ENCODE assay signal across 21 cellular contexts in genomic region chr3:32575451-32575850, GRCh38. TPM values are rescaled to one million over a fixed set of nuclear protein-coding genes. Genes with fewer than 3 reads are reported as not detected.
DNase-seq lines count a peak whose midpoint lies in the region; TF ChIP-seq lines count a peak whose summit lies in the region.
"Had no signal": no experiment of that assay in that cellular context is flagged by ENCODE, and none has a peak within 500 bp of the region (broad histone marks: within the 10 kb centered on the region; RNA-seq: fewer than 3 reads in every experiment).

No MANE protein-coding gene starts in this region.

- H3K4me3 ChIP-seq in AG10803 (ENCODE audit: low read length) (no peak overlapping the region), Peyer's patch (no peak overlapping the region)
- H3K4me3 ChIP-seq: lower lobe of right lung, stomach had no signal

- no peak overlapping the region for H3K27ac ChIP-seq in Peyer's patch
- H3K27ac ChIP-seq: lower lobe of right lung, stomach, WERI-Rb-1 had no signal

- TF ChIP-seq CTCF in AG10803 (conservative IDR thresholded peaks at IDR 0.05; ENCODE audit: low read length) = no peak
- TF ChIP-seq CTCF in Peyer's patch (IDR thresholded peaks at IDR 0.05) = no peak

- in situ Hi-C loops in KBM-7 (cut with MboI; ENCODE audit: low pct_unique_long_range_greater_than_20kb, low sequenced_read_pairs) = no loop called here
- in situ Hi-C loops in G401 (cut with HindIII; ENCODE audit: low sequenced_read_pairs) = no loop called here

- H3K27me3 ChIP-seq in Peyer's patch = no peaks in the 10 kb centered on the region
- H3K27me3 ChIP-seq: stomach had no signal

- no peaks in the 10 kb centered on the region for H3K9me3 ChIP-seq in Peyer's patch
- H3K9me3 ChIP-seq: lower lobe of right lung, stomach had no signal

- no peaks in the 10 kb centered on the region for H3K36me3 ChIP-seq in Peyer's patch
- H3K36me3 ChIP-seq: lower lobe of right lung, stomach had no signal

- DNase-seq in AG10803 (ENCODE audit: low read depth) = peak; percentile 16
- DNase-seq in KBM-7 = peak; percentile 58
- DNase-seq in SKM-1 (lab: John Stamatoyannopoulos, UW; ENCODE audit: unreplicated experiment) = peak; percentile 19
- DNase-seq in fibroblast of peridontal ligament (ENCODE audit: extremely low read depth) = peak; percentile 61
- no peak for DNase-seq in Peyer's patch
- no peak for DNase-seq in NCI-H69 (lab: John Stamatoyannopoulos, UW)
- no peak for DNase-seq in epidermal melanocyte (ENCODE audit: insufficient read length, low spot score)
- DNase-seq in G401 (ENCODE audit: low spot score) = no peak
- DNase-seq: ACHN; activated CD8-positive, alpha-beta T cell treated with anti-CD3 and anti-CD28 coated beads, Interleukin-2, amount 10 ng/mL, durations not matched to agents 7 days and 5 days; activated T-cell treated with anti-CD3 and anti-CD28 coated beads, Interleukin-2, amount 50 U/mL, for 48 hours; CD8-positive, alpha-beta memory T cell; DMS79 treated with DMSO at 0.1 percent for 48 hours; head of caudate nucleus; lower lobe of right lung; NCI-H1092; NCI-H526 treated with DMSO at 0.1 percent for 48 hours; stimulated activated CD4-positive, alpha-beta T cell treated with anti-CD3 and anti-CD28 coated beads, Interleukin-2, amount 100 ng/mL, for 24 hours; stomach; T-helper 1 cell; WERI-Rb-1 had no signal

- no peak for TF ChIP-seq POLR2A in Peyer's patch (IDR thresholded peaks at IDR 0.05)

- H3K4me1 ChIP-seq in Peyer's patch = peaks cover 0 to 13% (median 2%) of the 10 kb centered on the region in 4 donors

RNA-seq across cellular contexts. Expression of gene DYNC1LI1, which starts 4.8 kb away (rescaled TPM):
- 10 to 100 TPM; 15.3 to 26.4 (median 19.4) TPM for total RNA-seq in Peyer's patch
- total RNA-seq in G401 (2014; rRNA removed; shearing (Covaris generic)) = 46.6 and 78.6 TPM in 2 replicates

Comparison
In these comparisons a context has a peak if more than half of its experiments do, and no peak if none do; other contexts are left out.
1. DNase-seq: peak in AG10803 (single experiment), KBM-7 (single experiment), SKM-1 (single experiment) and fibroblast of peridontal ligament (single experiment); none in Peyer's patch (0 of 3), NCI-H69 (single experiment), epidermal melanocyte (single experiment) and G401 (single experiment).